13 cellular contexts compared by ENCODE assay signal in the genomic region with DNA sequence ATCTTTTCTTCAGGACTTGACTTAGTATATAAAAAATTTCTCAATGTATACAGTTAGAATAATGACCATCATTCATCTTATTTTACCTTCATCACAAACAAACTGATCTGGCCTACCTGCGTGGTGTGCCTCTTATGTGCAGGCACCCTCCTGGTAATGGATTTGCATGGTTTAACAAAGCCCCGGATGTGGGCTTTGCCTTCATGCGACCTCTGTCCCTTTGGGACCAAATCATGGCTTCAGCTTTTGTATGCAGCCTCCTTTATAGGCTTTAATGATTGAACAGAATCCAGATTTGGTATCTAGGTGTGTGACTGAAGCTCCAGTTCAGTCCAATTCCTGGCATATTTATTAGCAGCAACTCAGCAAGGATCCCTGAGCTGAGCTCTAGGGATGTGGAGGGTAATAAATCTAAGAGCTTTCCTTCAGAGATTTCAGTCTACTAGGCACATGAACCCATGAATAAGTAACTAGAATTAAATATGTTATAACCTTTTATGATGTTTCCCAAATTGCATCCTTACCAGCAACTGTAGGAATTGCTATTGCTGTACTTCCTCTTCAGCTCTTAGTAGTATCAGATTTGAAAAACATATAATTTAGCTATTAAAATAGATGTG.
"Had no signal": no experiment of that assay in that cellular context is flagged by ENCODE, and none has a peak within 500 bp of the region (broad histone marks: within the 10 kb centered on the region; RNA-seq: fewer than 3 reads in every experiment).

No MANE protein-coding gene starts in this region.

- H3K4me3 ChIP-seq: lung, stomach had no signal

- ATAC-seq: left cardiac atrium, natural killer cell, right cardiac atrium had no signal

- H3K4me1 ChIP-seq: stomach had no signal

- H3K9me3 ChIP-seq: stomach had no signal

- H3K36me3 ChIP-seq: stomach had no signal

- H3K27me3 ChIP-seq: stomach had no signal

- DNase-seq: activated CD4-positive, alpha-beta T cell treated with anti-CD3 and anti-CD28 coated beads, Interleukin-2, amount 50 U/mL, for 4 hours; activated CD4-positive, CD25-positive, alpha-beta regulatory T cell treated with anti-CD3 and anti-CD28 coated beads, Interleukin-2, amount 50 U/mL, for 72 hours; activated T-cell treated with anti-CD3 and anti-CD28 coated beads, Interleukin-2, amount 50 U/mL, for 1 hour; dermis blood vessel endothelial cell; erythroblast; hypothalamus; left cardiac atrium; natural killer cell; occipital lobe; right cardiac atrium; small intestine; stomach had no signal

- H3K27ac ChIP-seq: stomach had no signal
